ENCODE assay signal across 2 cellular contexts in the genomic region with DNA sequence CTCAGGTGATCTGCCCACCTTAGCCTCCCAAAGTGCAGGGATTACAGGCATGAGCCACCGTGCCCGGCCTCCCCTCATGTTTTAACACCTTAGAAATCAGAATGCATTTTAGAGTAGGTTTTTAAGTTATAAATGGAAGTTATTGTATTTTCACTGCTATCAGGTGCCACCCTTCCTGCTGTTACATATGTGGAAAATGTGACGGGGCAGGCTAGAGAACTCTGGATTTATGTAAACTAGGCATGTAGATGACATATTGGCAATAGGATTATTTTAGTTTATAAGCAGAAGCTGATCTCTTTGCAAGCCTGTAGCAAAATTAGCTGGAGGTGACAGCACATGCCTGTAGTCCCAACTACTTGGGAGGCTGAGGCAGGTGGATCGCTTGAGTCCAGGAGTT.
TF ChIP-seq lines count a peak whose summit lies in the region.

No MANE protein-coding gene starts in this region.

TF ChIP-seq in GM12878, 131 proteins besides CTCF, POLR2A, EP300 and RAD21:
- TF ChIP-seq SREBF1 (IDR thresholded peaks at IDR 0.05; ENCODE audit: low read length) (no peak), RBBP5 (conservative IDR thresholded peaks at IDR 0.05) (no peak), SPI1 (IDR thresholded peaks at IDR 0.05; ENCODE audit: borderline replicate concordance, insufficient read depth, low read depth, low read length) (no peak)

TF ChIP-seq in neural cell, 6 proteins besides CTCF, POLR2A, EP300 and RAD21:
- TF ChIP-seq, protein P1, sequence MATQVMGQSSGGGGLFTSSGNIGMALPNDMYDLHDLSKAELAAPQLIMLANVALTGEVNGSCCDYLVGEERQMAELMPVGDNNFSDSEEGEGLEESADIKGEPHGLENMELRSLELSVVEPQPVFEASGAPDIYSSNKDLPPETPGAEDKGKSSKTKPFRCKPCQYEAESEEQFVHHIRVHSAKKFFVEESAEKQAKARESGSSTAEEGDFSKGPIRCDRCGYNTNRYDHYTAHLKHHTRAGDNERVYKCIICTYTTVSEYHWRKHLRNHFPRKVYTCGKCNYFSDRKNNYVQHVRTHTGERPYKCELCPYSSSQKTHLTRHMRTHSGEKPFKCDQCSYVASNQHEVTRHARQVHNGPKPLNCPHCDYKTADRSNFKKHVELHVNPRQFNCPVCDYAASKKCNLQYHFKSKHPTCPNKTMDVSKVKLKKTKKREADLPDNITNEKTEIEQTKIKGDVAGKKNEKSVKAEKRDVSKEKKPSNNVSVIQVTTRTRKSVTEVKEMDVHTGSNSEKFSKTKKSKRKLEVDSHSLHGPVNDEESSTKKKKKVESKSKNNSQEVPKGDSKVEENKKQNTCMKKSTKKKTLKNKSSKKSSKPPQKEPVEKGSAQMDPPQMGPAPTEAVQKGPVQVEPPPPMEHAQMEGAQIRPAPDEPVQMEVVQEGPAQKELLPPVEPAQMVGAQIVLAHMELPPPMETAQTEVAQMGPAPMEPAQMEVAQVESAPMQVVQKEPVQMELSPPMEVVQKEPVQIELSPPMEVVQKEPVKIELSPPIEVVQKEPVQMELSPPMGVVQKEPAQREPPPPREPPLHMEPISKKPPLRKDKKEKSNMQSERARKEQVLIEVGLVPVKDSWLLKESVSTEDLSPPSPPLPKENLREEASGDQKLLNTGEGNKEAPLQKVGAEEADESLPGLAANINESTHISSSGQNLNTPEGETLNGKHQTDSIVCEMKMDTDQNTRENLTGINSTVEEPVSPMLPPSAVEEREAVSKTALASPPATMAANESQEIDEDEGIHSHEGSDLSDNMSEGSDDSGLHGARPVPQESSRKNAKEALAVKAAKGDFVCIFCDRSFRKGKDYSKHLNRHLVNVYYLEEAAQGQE (IDR thresholded peaks at IDR 0.05; ENCODE audit: borderline replicate concordance), result no peak
